In genomic region chr7:121563177-121563576, GRCh38 we compare ENCODE assay signal across 14 cellular contexts.
DNase-seq lines count a peak whose midpoint lies in the region; ATAC-seq and TF ChIP-seq lines count a peak whose summit lies in the region.
"Had no signal": no experiment of that assay in that cellular context is flagged by ENCODE, and none has a peak within 500 bp of the region (broad histone marks: within the 10 kb centered on the region; RNA-seq: fewer than 3 reads in every experiment).

No MANE protein-coding gene starts in this region.

- no peak overlapping the region for H3K27ac ChIP-seq in cardiac muscle cell
- H3K27ac ChIP-seq in heart left ventricle, result no peak overlapping the region
- H3K27ac ChIP-seq: parathyroid adenoma had no signal

- 70 to 84% (median 75%) methylated on average over 1 of the region's 1 CpG for WGBS in heart left ventricle, 4 donors

- ATAC-seq in heart left ventricle (no peak), GM18868 (IDR thresholded peaks at IDR 0.05; ENCODE audit: unreplicated experiment) (no peak), GM18907 (IDR thresholded peaks at IDR 0.05; ENCODE audit: unreplicated experiment) (no peak)

- intact Hi-C loops in heart left ventricle (cut with DNase I), result no loop called here

- TF ChIP-seq POLR2A in heart left ventricle (IDR thresholded peaks at IDR 0.05), result no peak

- H3K36me3 ChIP-seq in cardiac muscle cell, result no peaks in the 10 kb centered on the region
- H3K36me3 ChIP-seq in heart left ventricle, result no peaks in the 10 kb centered on the region

- TF ChIP-seq CTCF in cardiac muscle cell (IDR thresholded peaks at IDR 0.05; ENCODE audit: low read depth, low read length) (peak; percentile 25), heart left ventricle (IDR thresholded peaks at IDR 0.05) (no peak), fibroblast of mammary gland (conservative IDR thresholded peaks at IDR 0.05; ENCODE audit: control insufficient read depth, insufficient read depth, low read depth, low read length) (peak; percentile 43)

- no peaks in the 10 kb centered on the region for H3K9me3 ChIP-seq in cardiac muscle cell (ENCODE audit: low read depth)
- no peaks in the 10 kb centered on the region for H3K9me3 ChIP-seq in heart left ventricle

- in situ Hi-C loops in SK-MEL-5 (cut with HindIII; ENCODE audit: low pct_unique_long_range_greater_than_20kb, low sequenced_read_pairs), result no loop called here

- no peaks in the 10 kb centered on the region for H3K4me1 ChIP-seq in cardiac muscle cell (ENCODE audit: low read depth)
- no peaks in the 10 kb centered on the region for H3K4me1 ChIP-seq in heart left ventricle
- H3K4me1 ChIP-seq: parathyroid adenoma had no signal

- H3K27me3 ChIP-seq in cardiac muscle cell, result no peaks in the 10 kb centered on the region
- no peaks in the 10 kb centered on the region for H3K27me3 ChIP-seq in heart left ventricle

- H3K4me3 ChIP-seq in cardiac muscle cell (no peak overlapping the region), heart left ventricle (no peak overlapping the region), fibroblast of mammary gland (ENCODE audit: control insufficient read depth, low read depth, low read length) (no peak overlapping the region)

- no peak for DNase-seq in cardiac muscle cell (ENCODE audit: low read depth in 1 of 2, low spot score in 1 of 2)
- no peak for DNase-seq in heart left ventricle
- peak; percentile 41 for DNase-seq in SK-MEL-5 (ENCODE audit: low read depth, low spot score)
- DNase-seq in fibroblast of mammary gland (ENCODE audit: low read depth), result no peak
- no peak for DNase-seq in GM03348 (ENCODE audit: low spot score)
- DNase-seq in activated CD4-positive, alpha-beta T cell treated with anti-CD3 and anti-CD28 coated beads for 48 hours, result no peak
- DNase-seq: activated CD4-positive, alpha-beta T cell treated with anti-CD3 and anti-CD28 coated beads, Interleukin-2, amount 10 ng/mL, durations not matched to agents 24 days and 14 days; AML-193; midbrain; NCI-H1694 treated with DMSO at 0.1 percent for 48 hours; stimulated activated CD8-positive, alpha-beta memory T cell treated with anti-CD3 and anti-CD28 coated beads, Interleukin-4, amount 100 ng/mL, for 48 hours had no signal

Comparison
In these comparisons a context has a peak if more than half of its experiments do, and no peak if none do; other contexts are left out.
1. CTCF ChIP-seq: peak in cardiac muscle cell (single experiment) and fibroblast of mammary gland (single experiment); none in heart left ventricle (0 of 12).